ENCODE assay signal across 2 cellular contexts in genomic region chr13:110323172-110323851, GRCh38.
TF ChIP-seq lines count a peak whose summit lies in the region.

No MANE protein-coding gene starts in this region.

TF ChIP-seq in GM23338, 12 proteins besides CTCF, POLR2A, EP300 and RAD21 (continued from another document):
- TF ChIP-seq ZNF462 (CRISPR knock-in tag; IDR thresholded peaks at IDR 0.05) (no peak), ZNF114 (CRISPR knock-in tag; IDR thresholded peaks at IDR 0.05) (no peak)
- TF ChIP-seq, protein P1, sequence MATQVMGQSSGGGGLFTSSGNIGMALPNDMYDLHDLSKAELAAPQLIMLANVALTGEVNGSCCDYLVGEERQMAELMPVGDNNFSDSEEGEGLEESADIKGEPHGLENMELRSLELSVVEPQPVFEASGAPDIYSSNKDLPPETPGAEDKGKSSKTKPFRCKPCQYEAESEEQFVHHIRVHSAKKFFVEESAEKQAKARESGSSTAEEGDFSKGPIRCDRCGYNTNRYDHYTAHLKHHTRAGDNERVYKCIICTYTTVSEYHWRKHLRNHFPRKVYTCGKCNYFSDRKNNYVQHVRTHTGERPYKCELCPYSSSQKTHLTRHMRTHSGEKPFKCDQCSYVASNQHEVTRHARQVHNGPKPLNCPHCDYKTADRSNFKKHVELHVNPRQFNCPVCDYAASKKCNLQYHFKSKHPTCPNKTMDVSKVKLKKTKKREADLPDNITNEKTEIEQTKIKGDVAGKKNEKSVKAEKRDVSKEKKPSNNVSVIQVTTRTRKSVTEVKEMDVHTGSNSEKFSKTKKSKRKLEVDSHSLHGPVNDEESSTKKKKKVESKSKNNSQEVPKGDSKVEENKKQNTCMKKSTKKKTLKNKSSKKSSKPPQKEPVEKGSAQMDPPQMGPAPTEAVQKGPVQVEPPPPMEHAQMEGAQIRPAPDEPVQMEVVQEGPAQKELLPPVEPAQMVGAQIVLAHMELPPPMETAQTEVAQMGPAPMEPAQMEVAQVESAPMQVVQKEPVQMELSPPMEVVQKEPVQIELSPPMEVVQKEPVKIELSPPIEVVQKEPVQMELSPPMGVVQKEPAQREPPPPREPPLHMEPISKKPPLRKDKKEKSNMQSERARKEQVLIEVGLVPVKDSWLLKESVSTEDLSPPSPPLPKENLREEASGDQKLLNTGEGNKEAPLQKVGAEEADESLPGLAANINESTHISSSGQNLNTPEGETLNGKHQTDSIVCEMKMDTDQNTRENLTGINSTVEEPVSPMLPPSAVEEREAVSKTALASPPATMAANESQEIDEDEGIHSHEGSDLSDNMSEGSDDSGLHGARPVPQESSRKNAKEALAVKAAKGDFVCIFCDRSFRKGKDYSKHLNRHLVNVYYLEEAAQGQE (IDR thresholded peaks at IDR 0.05; ENCODE audit: unreplicated experiment): no peak

TF ChIP-seq in SK-N-SH treated with all-trans-retinoic acid at 6 μM for 48 hours, 23 proteins besides CTCF, POLR2A, EP300 and RAD21 (continued from another document):
- TF ChIP-seq, protein P2, sequence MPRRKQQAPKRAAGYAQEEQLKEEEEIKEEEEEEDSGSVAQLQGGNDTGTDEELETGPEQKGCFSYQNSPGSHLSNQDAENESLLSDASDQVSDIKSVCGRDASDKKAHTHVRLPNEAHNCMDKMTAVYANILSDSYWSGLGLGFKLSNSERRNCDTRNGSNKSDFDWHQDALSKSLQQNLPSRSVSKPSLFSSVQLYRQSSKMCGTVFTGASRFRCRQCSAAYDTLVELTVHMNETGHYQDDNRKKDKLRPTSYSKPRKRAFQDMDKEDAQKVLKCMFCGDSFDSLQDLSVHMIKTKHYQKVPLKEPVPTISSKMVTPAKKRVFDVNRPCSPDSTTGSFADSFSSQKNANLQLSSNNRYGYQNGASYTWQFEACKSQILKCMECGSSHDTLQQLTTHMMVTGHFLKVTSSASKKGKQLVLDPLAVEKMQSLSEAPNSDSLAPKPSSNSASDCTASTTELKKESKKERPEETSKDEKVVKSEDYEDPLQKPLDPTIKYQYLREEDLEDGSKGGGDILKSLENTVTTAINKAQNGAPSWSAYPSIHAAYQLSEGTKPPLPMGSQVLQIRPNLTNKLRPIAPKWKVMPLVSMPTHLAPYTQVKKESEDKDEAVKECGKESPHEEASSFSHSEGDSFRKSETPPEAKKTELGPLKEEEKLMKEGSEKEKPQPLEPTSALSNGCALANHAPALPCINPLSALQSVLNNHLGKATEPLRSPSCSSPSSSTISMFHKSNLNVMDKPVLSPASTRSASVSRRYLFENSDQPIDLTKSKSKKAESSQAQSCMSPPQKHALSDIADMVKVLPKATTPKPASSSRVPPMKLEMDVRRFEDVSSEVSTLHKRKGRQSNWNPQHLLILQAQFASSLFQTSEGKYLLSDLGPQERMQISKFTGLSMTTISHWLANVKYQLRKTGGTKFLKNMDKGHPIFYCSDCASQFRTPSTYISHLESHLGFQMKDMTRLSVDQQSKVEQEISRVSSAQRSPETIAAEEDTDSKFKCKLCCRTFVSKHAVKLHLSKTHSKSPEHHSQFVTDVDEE (CRISPR knock-in tag; IDR thresholded peaks at IDR 0.05): no peak
- TF ChIP-seq RARB (CRISPR knock-in tag; IDR thresholded peaks at IDR 0.05) (no peak), SNAI2 (CRISPR knock-in tag; IDR thresholded peaks at IDR 0.05) (no peak), ISL1 (CRISPR knock-in tag; IDR thresholded peaks at IDR 0.05) (no peak), ARNTL (CRISPR knock-in tag; IDR thresholded peaks at IDR 0.05; ENCODE audit: borderline replicate concordance, low read depth) (no peak), ZC3H10 (CRISPR knock-in tag; IDR thresholded peaks at IDR 0.05) (no peak), ZFP3 (CRISPR knock-in tag; IDR thresholded peaks at IDR 0.05) (no peak), ZNF8 (CRISPR knock-in tag; IDR thresholded peaks at IDR 0.05) (no peak)
